In genomic region chr19:12800344-12800732, GRCh38 we compare ENCODE assay signal across 7 cellular contexts. TPM values are rescaled to one million over a fixed set of nuclear protein-coding genes. Genes with fewer than 3 reads are reported as not detected.
A peak's percentile ranks its signal among the peaks of the same experiment; 100 is the strongest.
DNase-seq lines count a peak whose midpoint lies in the region; ATAC-seq and TF ChIP-seq lines count a peak whose summit lies in the region.
"Had no signal": no experiment of that assay in that cellular context is flagged by ENCODE, and none has a peak within 500 bp of the region (broad histone marks: within the 10 kb centered on the region; RNA-seq: fewer than 3 reads in every experiment).

No MANE protein-coding gene starts in this region.

- no peak for ATAC-seq in HG02938 (IDR thresholded peaks at IDR 0.05; ENCODE audit: unreplicated experiment)

- no peaks in the 10 kb centered on the region for H4K20me1 ChIP-seq in OCI-LY3 (ENCODE audit: insufficient read depth, low read length)

- peak overlapping the region; percentile 56; the same call in 1 of the 2 replicates for H3K27ac ChIP-seq in OCI-LY3 (ENCODE audit: low read length)
- H3K27ac ChIP-seq in effector memory CD4-positive, alpha-beta T cell (ENCODE audit: insufficient read depth, low read length, poor library complexity, severe bottlenecking) = peak overlapping the region; percentile 60
- no peak overlapping the region for H3K27ac ChIP-seq in skeletal muscle tissue (ENCODE audit: low read depth, low read length)

- H3K36me3 ChIP-seq in OCI-LY3 (replicated peaks; ENCODE audit: low read depth, low read length) (peaks cover 16% of the 10 kb centered on the region), skeletal muscle tissue (ENCODE audit: control insufficient read depth in 3 of 3, insufficient read depth in 3 of 3, low read length in 3 of 3) (peaks cover 20 to 25% (median 24%) of the 10 kb centered on the region in 3 donors)
- peaks cover 6% of the 10 kb centered on the region for H3K36me3 ChIP-seq in effector memory CD4-positive, alpha-beta T cell (ENCODE audit: control insufficient read depth, insufficient read depth, low read length)

- H3K27me3 ChIP-seq in OCI-LY3 (ENCODE audit: low read depth, low read length) (no peaks in the 10 kb centered on the region), skeletal muscle tissue (ENCODE audit: control insufficient read depth in 3 of 3, insufficient read depth in 3 of 3, low read length in 3 of 3) (no peaks in the 10 kb centered on the region)
- H3K27me3 ChIP-seq in effector memory CD4-positive, alpha-beta T cell (replicated peaks; ENCODE audit: control insufficient read depth, insufficient read depth, low read length, poor library complexity, severe bottlenecking) = no peaks in the 10 kb centered on the region

- no peak for TF ChIP-seq CTCF in OCI-LY3 (IDR thresholded peaks at IDR 0.05; ENCODE audit: low read depth, low read length)

- H3K79me2 ChIP-seq in OCI-LY3 (ENCODE audit: low read length) = peaks cover 25% of the 10 kb centered on the region

- H3K9ac ChIP-seq in OCI-LY3 (ENCODE audit: low read length) (peak overlapping the region; percentile 96), skeletal muscle tissue (ENCODE audit: low read depth in 1 of 3, low read length in 3 of 3) (peak overlapping the region; percentile 93 to 99 (median 97))

- H3K4me1 ChIP-seq in OCI-LY3 (ENCODE audit: low read length) (peaks cover 28% of the 10 kb centered on the region), skeletal muscle tissue (ENCODE audit: control insufficient read depth in 3 of 3, insufficient read depth in 3 of 3, low read length in 3 of 3) (peaks cover 28 to 40% (median 30%) of the 10 kb centered on the region in 3 donors)
- H3K4me1 ChIP-seq in effector memory CD4-positive, alpha-beta T cell (ENCODE audit: control insufficient read depth, insufficient read depth, low read length, poor library complexity, severe bottlenecking) = peaks cover 36% of the 10 kb centered on the region

- H3K4me3 ChIP-seq in OCI-LY3 (ENCODE audit: low read length) (peak overlapping the region; percentile 91), skeletal muscle tissue (ENCODE audit: low read length in 3 of 3) (peak overlapping the region; percentile 5 to 99 (median 98))
- peak overlapping the region; percentile 80 for H3K4me3 ChIP-seq in effector memory CD4-positive, alpha-beta T cell (ENCODE audit: insufficient read depth, low read depth, low read length, poor library complexity, severe bottlenecking)

- no peak for DNase-seq in effector memory CD4-positive, alpha-beta T cell
- no peak for DNase-seq in NCI-H82 treated with DMSO at 0.1 percent for 48 hours (lab: John Stamatoyannopoulos, UW; ENCODE audit: unreplicated experiment)
- DNase-seq: effector CD8-positive, alpha-beta T cell; NK-92 treated with Interleukin-12 subunit alpha and Interleukin-12 subunit beta, amount 100 ng/mL, for 24 hours had no signal

- H3K9me3 ChIP-seq in OCI-LY3 (ENCODE audit: insufficient read depth, low read length) (no peaks in the 10 kb centered on the region), skeletal muscle tissue (ENCODE audit: control insufficient read depth in 3 of 3, low read length in 3 of 3) (no peaks in the 10 kb centered on the region)
- H3K9me3 ChIP-seq in effector memory CD4-positive, alpha-beta T cell (ENCODE audit: control insufficient read depth, low read length) = no peaks in the 10 kb centered on the region

- peak overlapping the region; percentile 92 for H3K4me2 ChIP-seq in OCI-LY3 (ENCODE audit: low read length)

- no peak overlapping the region for H2AFZ ChIP-seq in OCI-LY3 (ENCODE audit: low read depth, low read length)

RNA-seq across cellular contexts. Expression of gene PRDX2, which starts 1.3 kb away (rescaled TPM):
- total RNA-seq in skeletal muscle tissue = 207 TPM

RNA-seq across cellular contexts. Expression of gene THSD8, which starts 1.5 kb away (rescaled TPM):
- not detected for total RNA-seq in skeletal muscle tissue

RNA-seq across cellular contexts. Expression of gene RNASEH2A, which starts 6.0 kb away (rescaled TPM):
- total RNA-seq in skeletal muscle tissue = 5.7 TPM

RNA-seq across cellular contexts. Expression of gene JUNB, which starts 9.1 kb away (rescaled TPM):
- 31.3 TPM for total RNA-seq in skeletal muscle tissue

RNA-seq across cellular contexts. Expression of gene HOOK2, which starts 25.0 kb away (rescaled TPM):
- 13.6 TPM for total RNA-seq in skeletal muscle tissue
